In genomic region chr18:63366991-63367240, GRCh38 we compare ENCODE assay signal across 8 cellular contexts. TPM values are rescaled to one million over a fixed set of nuclear protein-coding genes. Genes with fewer than 3 reads are reported as not detected.
DNase-seq lines count a peak whose midpoint lies in the region; ATAC-seq and TF ChIP-seq lines count a peak whose summit lies in the region.

KDSR (minus strand) TSS chr18:63367206; CDS start chr18:63367118, 88 bp downstream.

- H2AFZ ChIP-seq in SU-DHL-6 (ENCODE audit: low read depth, low read length, severe bottlenecking) = peak within 1 kb of the TSS; percentile 91

- ATAC-seq in GM19324 (IDR thresholded peaks at IDR 0.05; ENCODE audit: low FRiP score, unreplicated experiment) (no peak), HG03139 (IDR thresholded peaks at IDR 0.05; ENCODE audit: unreplicated experiment) (no peak)

- H3K9ac ChIP-seq in ES-I3 (ENCODE audit: low read depth, low read length) (peak within 1 kb of the TSS; percentile 89), SU-DHL-6 (ENCODE audit: low read length) (peak within 1 kb of the TSS; percentile 79)

- no peaks in the 10 kb centered on the region for H3F3A ChIP-seq in SU-DHL-6 (ENCODE audit: insufficient read depth)

- no peaks in the 10 kb centered on the region for H3K4me1 ChIP-seq in ES-I3 (ENCODE audit: insufficient read depth, low read length)

- H3K4me3 Mint-ChIP-seq in osteocyte (ENCODE audit: unreplicated experiment) = peak within 1 kb of the TSS; percentile 96

- H3K9me3 ChIP-seq in ES-I3 (ENCODE audit: control insufficient read depth, insufficient read depth, low read length) (no peaks in the 10 kb centered on the region), SU-DHL-6 (ENCODE audit: insufficient read depth, low read length) (no peaks in the 10 kb centered on the region)

- peak within 1 kb of the TSS; percentile 87 for H3K27ac Mint-ChIP-seq in osteocyte (ENCODE audit: unreplicated experiment)

- no peaks in the 10 kb centered on the region for H3K27me3 ChIP-seq in SU-DHL-6 (ENCODE audit: low read length)

- peak within 1 kb of the TSS; percentile 88 for H3K4me2 ChIP-seq in SU-DHL-6 (ENCODE audit: low read depth, low read length, poor library complexity, severe bottlenecking)

- H3K4me1 Mint-ChIP-seq in osteocyte (ENCODE audit: unreplicated experiment) = peaks cover 30% of the 10 kb centered on the region

- no peaks in the 10 kb centered on the region for H3K27me3 Mint-ChIP-seq in osteocyte (ENCODE audit: unreplicated experiment)

- H3K4me3 ChIP-seq in SU-DHL-6 (ENCODE audit: insufficient read depth, low read length, poor library complexity, severe bottlenecking) = peak within 1 kb of the TSS; percentile 75
- H3K4me3 ChIP-seq in fibroblast of villous mesenchyme (ENCODE audit: low read depth, low read length) = peak within 1 kb of the TSS; percentile 92

- no peaks in the 10 kb centered on the region for H3K9me2 ChIP-seq in SU-DHL-6 (replicated peaks; ENCODE audit: insufficient read depth, low read length)

- H3K79me2 ChIP-seq in SU-DHL-6 (ENCODE audit: insufficient read depth, low read length) = no peaks in the 10 kb centered on the region

- H3K36me3 ChIP-seq in ES-I3 (ENCODE audit: insufficient read depth, low read length) (peaks cover 10% of the 10 kb centered on the region; the same call in 1 of the 2 replicates), SU-DHL-6 (ENCODE audit: low read length) (no peaks in the 10 kb centered on the region)

- H3K27ac ChIP-seq in SU-DHL-6 (ENCODE audit: low read depth, low read length) = no peak within 1 kb of the TSS

- no peaks in the 10 kb centered on the region for H3K9me3 Mint-ChIP-seq in osteocyte (ENCODE audit: unreplicated experiment)

- H4K20me1 ChIP-seq in SU-DHL-6 (ENCODE audit: low read depth, low read length) = no peaks in the 10 kb centered on the region

- no peak for DNase-seq in fibroblast of villous mesenchyme (ENCODE audit: low read depth)
- no peak for DNase-seq in osteocyte (ENCODE audit: extremely low spot score, unreplicated experiment)
- no peak for DNase-seq in stimulated activated CD4-positive, alpha-beta T cell treated with anti-CD3 and anti-CD28 coated beads, Interleukin-12 subunit alpha, Interleukin-12 subunit beta, amount 100 ng/mL, for 4 hours
- DNase-seq in DMS79 (lab: John Stamatoyannopoulos, UW) = no peak

- peaks cover 13% of the 10 kb centered on the region for H3K36me3 Mint-ChIP-seq in osteocyte (ENCODE audit: unreplicated experiment)

- no peak for TF ChIP-seq CTCF in SU-DHL-6 (IDR thresholded peaks at IDR 0.05; ENCODE audit: insufficient read depth, low read length, poor library complexity, severe bottlenecking)
- TF ChIP-seq CTCF in fibroblast of villous mesenchyme (IDR thresholded peaks at IDR 0.05; ENCODE audit: insufficient read depth, low read depth, low read length) = no peak
- no peak for TF ChIP-seq CTCF in osteocyte (IDR thresholded peaks at IDR 0.05)

RNA-seq across cellular contexts. Expression of gene KDSR, which starts in this region (rescaled TPM):
- 26.8 and 31.2 TPM in 2 replicates for total RNA-seq in fibroblast of villous mesenchyme
- 87.7 and 90.5 TPM in 2 replicates for total RNA-seq in osteocyte
